27 cellular contexts compared by ENCODE assay signal in the genomic region with DNA sequence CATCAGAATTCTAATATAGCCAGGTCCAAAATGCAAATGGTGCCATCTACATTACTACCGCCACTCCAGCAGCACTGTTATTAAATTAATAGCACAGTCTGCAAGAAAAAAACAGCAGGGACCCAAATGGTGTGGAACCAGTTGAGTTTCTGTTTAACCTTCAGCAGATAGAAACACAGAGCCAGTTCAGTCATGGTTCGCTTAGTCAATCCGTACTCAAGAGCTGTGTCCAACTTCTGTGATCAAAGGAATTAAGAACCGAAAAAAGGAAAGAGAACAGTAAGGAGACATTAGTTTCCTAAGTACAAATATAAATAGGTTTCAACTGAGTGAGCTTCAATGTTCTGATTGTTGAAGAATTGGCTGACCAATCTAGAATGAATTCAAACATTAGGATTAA.
DNase-seq lines count a peak whose midpoint lies in the region; ATAC-seq, FAIRE-seq and TF ChIP-seq lines count a peak whose summit lies in the region.
"Had no signal": no experiment of that assay in that cellular context is flagged by ENCODE, and none has a peak within 500 bp of the region (broad histone marks: within the 10 kb centered on the region; RNA-seq: fewer than 3 reads in every experiment).

No MANE protein-coding gene starts in this region.

- no peak for TF ChIP-seq CTCF in kidney (IDR thresholded peaks at IDR 0.05; ENCODE audit: borderline replicate concordance, extremely low read depth, insufficient read depth)

- no peak overlapping the region for H3K27ac ChIP-seq in kidney (ENCODE audit: low read depth in 2 of 2, low read length in 2 of 2)
- H3K27ac ChIP-seq in skeletal muscle tissue (ENCODE audit: low read depth, low read length) = peak overlapping the region; percentile 0
- H3K27ac ChIP-seq: C4-2B, neutrophil, upper lobe of left lung had no signal

- H3K4me1 ChIP-seq in kidney (ENCODE audit: control insufficient read depth in 1 of 2, insufficient read depth in 1 of 2, low read depth in 1 of 2, low read length in 2 of 2) = no peaks in the 10 kb centered on the region
- H3K4me1 ChIP-seq in skeletal muscle tissue (ENCODE audit: control insufficient read depth in 3 of 3, insufficient read depth in 3 of 3, low read length in 3 of 3) = peaks cover 8 to 22% (median 14%) of the 10 kb centered on the region in 3 donors
- H3K4me1 ChIP-seq: upper lobe of left lung had no signal

- H3K27me3 ChIP-seq in skeletal muscle tissue (ENCODE audit: control insufficient read depth in 3 of 3, insufficient read depth in 3 of 3, low read length in 3 of 3) = no peaks in the 10 kb centered on the region
- H3K27me3 ChIP-seq: MG63, neutrophil, upper lobe of left lung had no signal

- no peak for ATAC-seq in GM18873 (IDR thresholded peaks at IDR 0.05; ENCODE audit: low FRiP score, unreplicated experiment)
- no peak for ATAC-seq in HG03469 (IDR thresholded peaks at IDR 0.05; ENCODE audit: unreplicated experiment)
- ATAC-seq: activated T-cell treated with anti-CD3 and anti-CD28 coated beads, Interleukin-2, amount 50 U/mL, for 4 hours; Right ventricle myocardium inferior; stimulated activated naive CD8-positive, alpha-beta T cell treated with anti-CD3 and anti-CD28 coated beads, Interleukin-15, amount 100 ng/mL, for 72 hours had no signal

- H3K9me3 ChIP-seq in kidney (ENCODE audit: control insufficient read depth in 1 of 2, low read length in 2 of 2) (no peaks in the 10 kb centered on the region), skeletal muscle tissue (ENCODE audit: control insufficient read depth in 3 of 3, low read length in 3 of 3) (no peaks in the 10 kb centered on the region)
- H3K9me3 ChIP-seq: MG63, neutrophil, upper lobe of left lung had no signal

- no peak overlapping the region for H3K9ac ChIP-seq in kidney (ENCODE audit: low read length in 2 of 2)
- no peak overlapping the region for H3K9ac ChIP-seq in skeletal muscle tissue (ENCODE audit: low read depth in 1 of 3, low read length in 3 of 3)

- FAIRE-seq in kidney (lab: Jason Lieb, UNC) = no peak
- FAIRE-seq: bronchial epithelial cell, GM18507 had no signal

- DNase-seq in NCI-H510A treated with DMSO at 0.1 percent for 48 hours (lab: John Stamatoyannopoulos, UW) = peak; percentile 16
- no peak for DNase-seq in NCI-H510A (lab: John Stamatoyannopoulos, UW)
- peak; percentile 17 for DNase-seq in NCI-H2227 treated with DMSO at 0.1 percent for 48 hours (lab: John Stamatoyannopoulos, UW)
- DNase-seq in kidney = no peak
- no peak for DNase-seq in effector CD4-positive, alpha-beta T cell
- DNase-seq: activated CD4-positive, CD25-positive, alpha-beta regulatory T cell treated with anti-CD3 and anti-CD28 coated beads, Interleukin-2, amount 50 U/mL, for 72 hours; activated CD8-positive, alpha-beta memory T cell treated with anti-CD3 and anti-CD28 coated beads for 24 hours; activated naive CD4-positive, alpha-beta T cell; activated T-cell treated with anti-CD3 and anti-CD28 coated beads, Interleukin-2, amount 50 U/mL, for 4 hours; dermis blood vessel endothelial cell; H7; hypothalamus; MG63; NCI-H1436 treated with DMSO at 0.1 percent for 48 hours; NCI-H2171 treated with DMSO at 0.1 percent for 48 hours; NCI-H748 treated with DMSO at 0.1 percent for 48 hours; stimulated activated naive CD8-positive, alpha-beta T cell treated with anti-CD3 and anti-CD28 coated beads, Interleukin-15, amount 100 ng/mL, for 72 hours; upper lobe of left lung had no signal

- intact Hi-C loops in kidney (cut with DNase I) = no loop called here

- H3K36me3 ChIP-seq in kidney (ENCODE audit: control insufficient read depth in 1 of 2, insufficient read depth in 2 of 2, low read length in 2 of 2) = no peaks in the 10 kb centered on the region
- peaks cover 0 to 6% (median 0%) of the 10 kb centered on the region in 3 donors for H3K36me3 ChIP-seq in skeletal muscle tissue (ENCODE audit: control insufficient read depth in 3 of 3, insufficient read depth in 3 of 3, low read length in 3 of 3)
- H3K36me3 ChIP-seq: MG63, neutrophil, upper lobe of left lung had no signal

- peak overlapping the region; percentile 12 to 43 for H3K4me3 ChIP-seq in kidney (ENCODE audit: low read length in 2 of 2)
- H3K4me3 ChIP-seq in skeletal muscle tissue (ENCODE audit: low read length in 3 of 3) = no peak overlapping the region
- H3K4me3 ChIP-seq: lung, MG63, upper lobe of left lung had no signal

Comparison
In these comparisons a context has a peak if more than half of its experiments do, and no peak if none do; other contexts are left out.
1. DNase-seq: peak in NCI-H510A treated with DMSO at 0.1 percent for 48 hours (single experiment) and NCI-H2227 treated with DMSO at 0.1 percent for 48 hours (single experiment); none in NCI-H510A (single experiment), kidney (single experiment) and effector CD4-positive, alpha-beta T cell (single experiment).
2. H3K4me3 ChIP-seq: peak in kidney (2 of 2); none in skeletal muscle tissue (0 of 3).